In genomic region chr9:124503713-124504529, GRCh38 we compare ENCODE assay signal across 12 cellular contexts. TPM values are rescaled to one million over a fixed set of nuclear protein-coding genes. Genes with fewer than 3 reads are reported as not detected.
DNase-seq lines count a peak whose midpoint lies in the region; ATAC-seq, FAIRE-seq and TF ChIP-seq lines count a peak whose summit lies in the region.
"Had no signal": no experiment of that assay in that cellular context is flagged by ENCODE, and none has a peak within 500 bp of the region (broad histone marks: within the 10 kb centered on the region; RNA-seq: fewer than 3 reads in every experiment).

No MANE protein-coding gene starts in this region.

- 2 to 3% methylated on average over 75 to 76 of the region's 76 CpGs for WGBS in heart right ventricle, 2 donors
- 4% methylated on average over 63 of the region's 76 CpGs for WGBS in mesenchymal stem cell
- 2% methylated on average over 76 of the region's 76 CpGs for WGBS in urinary bladder

- H3K4me3 ChIP-seq in heart right ventricle (peak overlapping the region in 8 of 10 donors; percentile 9 to 32 (median 20)), mesenchymal stem cell (ENCODE audit: insufficient read depth in 1 of 2, low read depth in 1 of 2, low read length in 2 of 2) (no peak overlapping the region), urinary bladder (ENCODE audit: low read depth, low read length) (peak overlapping the region; percentile 34)

- intact Hi-C loops in heart right ventricle (cut with DNase I) = no loop called here
- intact Hi-C loops in cardiac septum (cut with DNase I) = no loop called here

- H2BK15ac ChIP-seq in mesenchymal stem cell (ENCODE audit: low read depth, poor library complexity, severe bottlenecking) = no peak overlapping the region

- no peaks in the 10 kb centered on the region for H3K36me3 ChIP-seq in heart right ventricle
- no peaks in the 10 kb centered on the region for H3K36me3 ChIP-seq in mesenchymal stem cell (ENCODE audit: control insufficient read depth in 1 of 2, insufficient read depth in 2 of 2, low read depth in 1 of 2, low read length in 2 of 2)
- H3K36me3 ChIP-seq in urinary bladder (ENCODE audit: insufficient read depth) = no peaks in the 10 kb centered on the region

- H3K27ac ChIP-seq in heart right ventricle (no peak overlapping the region), mesenchymal stem cell (ENCODE audit: low read length, poor library complexity, severe bottlenecking) (no peak overlapping the region), urinary bladder (ENCODE audit: low read depth) (no peak overlapping the region)

- H3K36me3 Mint-ChIP-seq in activated naive CD8-positive, alpha-beta T cell treated with anti-CD3 and anti-CD28 coated beads for 36 hours = no peaks in the 10 kb centered on the region

- H3K4me1 ChIP-seq in heart right ventricle (peaks cover 0 to 16% (median 7%) of the 10 kb centered on the region in 9 donors), mesenchymal stem cell (ENCODE audit: control insufficient read depth, insufficient read depth, low read depth, low read length) (peaks cover 14% of the 10 kb centered on the region), urinary bladder (ENCODE audit: insufficient read depth) (no peaks in the 10 kb centered on the region)

- H3K79me1 ChIP-seq in mesenchymal stem cell (replicated peaks; ENCODE audit: low read length, poor library complexity, severe bottlenecking) = no peaks in the 10 kb centered on the region

- H3K9me3 ChIP-seq in heart right ventricle (no peaks in the 10 kb centered on the region), mesenchymal stem cell (ENCODE audit: control insufficient read depth, low read length) (no peaks in the 10 kb centered on the region)

- no peak overlapping the region for H3K9ac ChIP-seq in mesenchymal stem cell (ENCODE audit: low read length)

- peak overlapping the region in 1 of 2 experiments; percentile 25 for H3K23ac ChIP-seq in mesenchymal stem cell (ENCODE audit: low read length in 2 of 2)

- no peak for DNase-seq in heart right ventricle
- no peak for DNase-seq in cardiac septum (ENCODE audit: low spot score)
- no peak for DNase-seq in activated naive CD8-positive, alpha-beta T cell treated with anti-CD3 and anti-CD28 coated beads for 36 hours
- peak; percentile 27 for DNase-seq in mesenchymal stem cell
- DNase-seq in HTR-8/SVneo (ENCODE audit: insufficient read length, low spot score) = no peak
- no peak for DNase-seq in GF-D8 (lab: John Stamatoyannopoulos, UW)
- DNase-seq: NCI-H1048 had no signal

- H3K9me3 Mint-ChIP-seq in activated naive CD8-positive, alpha-beta T cell treated with anti-CD3 and anti-CD28 coated beads for 36 hours = no peaks in the 10 kb centered on the region

- no peak overlapping the region for H2AFZ ChIP-seq in mesenchymal stem cell (ENCODE audit: low read depth, low read length)

- TF ChIP-seq CTCF in heart right ventricle (IDR thresholded peaks at IDR 0.05) = no peak

- no peak overlapping the region for H3K4ac ChIP-seq in mesenchymal stem cell (ENCODE audit: low read depth in 1 of 2, low read length in 2 of 2)

- H3K4me3 Mint-ChIP-seq in activated naive CD8-positive, alpha-beta T cell treated with anti-CD3 and anti-CD28 coated beads for 36 hours = peak overlapping the region; percentile 75

- no peak overlapping the region for H3K14ac ChIP-seq in mesenchymal stem cell (ENCODE audit: low read length in 2 of 2)

- no peak overlapping the region for H2BK120ac ChIP-seq in mesenchymal stem cell (ENCODE audit: low read depth, low read length)

- no peak for FAIRE-seq in HTR-8/SVneo (lab: Jason Lieb, UNC)
- FAIRE-seq: GM19239 had no signal

- H2AK5ac ChIP-seq in mesenchymal stem cell (ENCODE audit: low read length, severe bottlenecking) = no peak overlapping the region

- H4K91ac ChIP-seq in mesenchymal stem cell (ENCODE audit: low read length) = no peak overlapping the region

- no peak overlapping the region for H2BK5ac ChIP-seq in mesenchymal stem cell (ENCODE audit: low read depth, low read length, poor library complexity, severe bottlenecking)

- no peak overlapping the region for H3K18ac ChIP-seq in mesenchymal stem cell (ENCODE audit: low read depth in 1 of 2, low read length in 2 of 2)

- peaks cover 23 to 74% (median 68%) of the 10 kb centered on the region in 7 donors for H3K27me3 ChIP-seq in heart right ventricle
- peaks cover 73 to 74% of the 10 kb centered on the region in 2 experiments for H3K27me3 ChIP-seq in mesenchymal stem cell (ENCODE audit: control insufficient read depth in 1 of 2, insufficient read depth in 1 of 2, low read length in 2 of 2)

- H2BK12ac ChIP-seq in mesenchymal stem cell (ENCODE audit: low read length in 2 of 2) = no peak overlapping the region

- peaks cover 32% of the 10 kb centered on the region for H3K27me3 Mint-ChIP-seq in activated naive CD8-positive, alpha-beta T cell treated with anti-CD3 and anti-CD28 coated beads for 36 hours

- ATAC-seq in heart right ventricle (no peak), HG02642 (IDR thresholded peaks at IDR 0.05; ENCODE audit: poor library complexity, unreplicated experiment) (no peak)

- H3K27ac Mint-ChIP-seq in activated naive CD8-positive, alpha-beta T cell treated with anti-CD3 and anti-CD28 coated beads for 36 hours = no peak overlapping the region

- H3K4me2 ChIP-seq in mesenchymal stem cell (ENCODE audit: low read length, poor library complexity, severe bottlenecking) = peak overlapping the region; percentile 33

- peaks cover 19% of the 10 kb centered on the region for H3K4me1 Mint-ChIP-seq in activated naive CD8-positive, alpha-beta T cell treated with anti-CD3 and anti-CD28 coated beads for 36 hours

- H4K8ac ChIP-seq in mesenchymal stem cell (ENCODE audit: low read length) = no peak overlapping the region

RNA-seq across cellular contexts. Expression of gene NR5A1, which starts 3.3 kb away (rescaled TPM):
- total RNA-seq in heart right ventricle (not detected), cardiac septum (not detected), urinary bladder (not detected)
- polyA plus RNA-seq in heart right ventricle (under 1 TPM; 0.01 to 0.15 TPM), urinary bladder (not detected)
- total RNA-seq in activated naive CD8-positive, alpha-beta T cell treated with anti-CD3 and anti-CD28 coated beads for 36 hours = not detected
- not detected for polyA plus RNA-seq in mesenchymal stem cell (2013, experiment 1 of 2)
- polyA plus RNA-seq in mesenchymal stem cell (2013, experiment 2 of 2) = not detected
- total RNA-seq: T-helper 2 cell treated with Interferon-gamma antibody and Interleukin-4, amounts not matched to agents 100 ng/mL and 5 ng/mL, for 36 hours had no signal

RNA-seq across cellular contexts. Expression of gene ADGRD2, which starts 53.7 kb away (rescaled TPM):
- total RNA-seq in heart right ventricle (under 1 TPM in 1 of 10 donors, not detected in 9; 0.68 TPM), cardiac septum (not detected), urinary bladder (not detected)
- polyA plus RNA-seq in heart right ventricle (under 1 TPM in 1 of 2 donors, not detected in 1; 0.03 TPM), urinary bladder (not detected)
- not detected for total RNA-seq in activated naive CD8-positive, alpha-beta T cell treated with anti-CD3 and anti-CD28 coated beads for 36 hours
- polyA plus RNA-seq in mesenchymal stem cell (2013, experiment 1 of 2) = not detected
- polyA plus RNA-seq in mesenchymal stem cell (2013, experiment 2 of 2) = not detected
- total RNA-seq: T-helper 2 cell treated with Interferon-gamma antibody and Interleukin-4, amounts not matched to agents 100 ng/mL and 5 ng/mL, for 36 hours had no signal
- polyA plus RNA-seq: adipose tissue had no signal

Comparison
In these comparisons a context has a peak if more than half of its experiments do, and no peak if none do; other contexts are left out.
1. H3K4me3 ChIP-seq: peak in heart right ventricle (8 of 10) and urinary bladder (single experiment); none in mesenchymal stem cell (0 of 2).